ENCODE assay signal across 13 cellular contexts in the genomic region with DNA sequence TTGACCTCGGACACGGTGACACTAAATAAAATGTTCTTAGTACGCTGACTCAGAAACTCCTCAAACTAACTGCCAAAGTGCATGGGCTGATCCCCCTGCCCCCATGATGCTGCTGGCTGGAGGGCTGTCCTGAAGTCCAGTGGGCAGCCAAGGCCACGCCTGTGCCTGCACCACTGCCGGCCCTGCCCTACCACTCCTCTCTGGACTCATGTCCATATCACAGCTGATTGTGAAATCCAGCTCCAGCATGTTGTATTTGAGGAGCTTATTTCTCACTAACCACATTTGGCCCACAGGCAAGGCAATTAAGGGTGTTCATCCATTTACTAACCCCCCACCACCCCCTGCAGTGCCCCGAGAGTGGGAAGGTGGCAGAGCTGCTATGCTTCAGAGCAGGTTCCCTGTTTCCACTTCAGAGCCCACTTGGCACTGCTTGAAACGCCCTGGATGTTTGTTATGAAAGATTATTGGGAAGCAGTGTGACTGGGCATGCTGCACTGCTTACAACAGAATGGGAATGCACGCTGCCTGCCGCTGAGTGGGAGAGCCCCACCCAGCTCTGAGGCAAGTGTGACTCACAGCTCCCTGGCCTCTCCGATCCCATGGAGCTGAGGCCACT.
A peak's percentile ranks its signal among the peaks of the same experiment; 100 is the strongest.
DNase-seq lines count a peak whose midpoint lies in the region; TF ChIP-seq lines count a peak whose summit lies in the region.
"Had no signal": no experiment of that assay in that cellular context is flagged by ENCODE, and none has a peak within 500 bp of the region (broad histone marks: within the 10 kb centered on the region; RNA-seq: fewer than 3 reads in every experiment).

No MANE protein-coding gene starts in this region.

- DNase-seq in DMS79 treated with DMSO at 0.1 percent for 48 hours (lab: John Stamatoyannopoulos, UW) (peak; percentile 4), DMS79 (lab: John Stamatoyannopoulos, UW) (no peak), dedifferentiated amniotic fluid mesenchymal stem cell (ENCODE audit: extremely low spot score) (peak; percentile 21), mesenteric fat pad (ENCODE audit: low spot score) (peak; percentile 89), vagina (ENCODE audit: extremely low spot score in 2 of 2) (peak in 1 of 2 donors; percentile 98), NCI-H526 treated with DMSO at 0.1 percent for 48 hours (lab: John Stamatoyannopoulos, UW) (no peak)
- no peak for DNase-seq in central memory CD4-positive, alpha-beta T cell
- DNase-seq in activated CD4-positive, alpha-beta T cell treated with anti-CD3 and anti-CD28 coated beads, Interleukin-2, amount 50 U/mL, for 1 hour = no peak
- DNase-seq: activated naive CD4-positive, alpha-beta T cell; glutamatergic neuron; NCI-H1417 had no signal

- no peaks in the 10 kb centered on the region for H3K36me3 ChIP-seq in vagina

- H3K27me3 ChIP-seq in vagina = no peaks in the 10 kb centered on the region

- no peak for TF ChIP-seq POLR2A in vagina (IDR thresholded peaks at IDR 0.05)

- no peak overlapping the region for H3K4me3 ChIP-seq in vagina
- H3K4me3 ChIP-seq: GM12878 had no signal

- no peaks in the 10 kb centered on the region for H3K9me3 ChIP-seq in vagina

- peaks cover 43% of the 10 kb centered on the region for H3K4me1 ChIP-seq in vagina

- peak overlapping the region; percentile 70 for H3K27ac ChIP-seq in vagina
- H3K27ac ChIP-seq: 22Rv1 had no signal

- no peak for TF ChIP-seq CTCF in vagina (IDR thresholded peaks at IDR 0.05)

- intact Hi-C loops in vagina (cut with DNase I) = loop anchor here (10.0 kb wide), 1 partner anchor 94 kb away; no protein-coding TSS in a partner anchor

Comparison
In these comparisons a context has a peak if more than half of its experiments do, and no peak if none do; other contexts are left out.
1. DNase-seq: peak in DMS79 treated with DMSO at 0.1 percent for 48 hours (single experiment), dedifferentiated amniotic fluid mesenchymal stem cell (single experiment) and mesenteric fat pad (single experiment); none in DMS79 (single experiment), central memory CD4-positive, alpha-beta T cell (single experiment), NCI-H526 treated with DMSO at 0.1 percent for 48 hours (single experiment) and activated CD4-positive, alpha-beta T cell treated with anti-CD3 and anti-CD28 coated beads, Interleukin-2, amount 50 U/mL, for 1 hour (single experiment).